Comparison of ENCODE assay signal across 8 cellular contexts in the genomic region with DNA sequence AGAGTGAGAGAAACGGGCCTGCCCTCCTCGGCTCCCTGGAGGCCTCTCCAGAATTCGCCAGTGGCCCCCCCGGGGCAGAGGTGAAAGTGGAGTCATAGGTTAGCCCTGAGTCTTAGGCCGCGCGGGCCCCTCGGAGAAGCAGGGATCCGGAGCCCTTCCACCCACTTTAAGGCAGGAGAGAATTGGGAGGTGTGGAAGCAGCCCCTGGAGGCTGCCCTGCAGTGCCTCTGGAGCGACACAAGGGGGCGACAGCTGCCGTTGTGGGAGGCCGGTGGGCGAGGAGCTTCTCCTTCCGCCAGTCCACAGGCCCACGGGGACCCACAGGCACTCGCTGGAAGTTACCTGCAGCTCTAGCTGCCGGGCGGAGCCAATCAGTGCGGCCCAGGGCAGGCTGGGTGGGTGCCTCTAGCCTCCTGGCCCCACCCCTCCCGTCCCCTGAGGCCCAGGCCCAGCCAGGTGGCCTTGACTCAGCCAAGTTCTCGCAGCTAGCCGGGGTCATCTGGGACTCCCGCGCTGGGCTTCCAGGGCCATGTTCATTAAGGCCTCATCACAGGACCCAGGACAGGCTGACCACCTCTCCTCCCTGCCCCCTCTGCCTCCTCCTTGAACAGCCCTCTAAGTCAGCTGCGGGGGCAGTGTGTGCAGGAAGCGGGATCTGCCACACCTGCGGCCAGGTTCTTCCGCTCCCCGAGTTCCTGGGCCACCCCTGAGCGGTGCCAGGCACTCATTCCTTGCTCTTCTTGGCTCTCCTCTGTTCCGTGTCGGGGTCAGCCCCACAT. TPM values are rescaled to one million over a fixed set of nuclear protein-coding genes. Genes with fewer than 3 reads are reported as not detected.
DNase-seq lines count a peak whose midpoint lies in the region; ATAC-seq and TF ChIP-seq lines count a peak whose summit lies in the region.

No MANE protein-coding gene starts in this region.

- peak; percentile 93 for TF ChIP-seq CTCF in CD8-positive, alpha-beta T cell (IDR thresholded peaks at IDR 0.05)
- TF ChIP-seq CTCF in endodermal cell (conservative IDR thresholded peaks at IDR 0.05): peak; percentile 98
- TF ChIP-seq CTCF in neural cell (IDR thresholded peaks at IDR 0.05; ENCODE audit: poor library complexity, severe bottlenecking): peak; percentile 50
- TF ChIP-seq CTCF in thoracic aorta (IDR thresholded peaks at IDR 0.05): peak; percentile 70

- H4K20me1 ChIP-seq in neural cell (ENCODE audit: insufficient read depth): no peaks in the 10 kb centered on the region

- no peaks in the 10 kb centered on the region for H3F3A ChIP-seq in neural cell (ENCODE audit: insufficient read depth, low read length, poor library complexity, severe bottlenecking)

- peak; percentile 20 for TF ChIP-seq RAD21 in neural cell (conservative IDR thresholded peaks at IDR 0.05)

- CTCF ChIA-PET in CD8-positive, alpha-beta T cell (lab: Charles Lee): interaction anchor here (0.7 to 16.0 kb wide), 20 partner anchors 11 to 1186 kb away, joined by 3 to 412 read pairs (median 6); no protein-coding TSS in a partner anchor

- ATAC-seq in CD8-positive, alpha-beta T cell: peak; percentile 65
- ATAC-seq in thoracic aorta (ENCODE audit: insufficient number of reproducible peaks, low FRiP score, low read depth) (no peak), HG03159 (IDR thresholded peaks at IDR 0.05; ENCODE audit: unreplicated experiment) (no peak), HG03521 (IDR thresholded peaks at IDR 0.05; ENCODE audit: unreplicated experiment) (no peak)

- peak overlapping the region; percentile 27 for H3K27ac ChIP-seq in CD8-positive, alpha-beta T cell (ENCODE audit: low read depth, low read length)
- no peak overlapping the region for H3K27ac ChIP-seq in endodermal cell (ENCODE audit: low read depth, low read length)
- no peak overlapping the region for H3K27ac ChIP-seq in neural cell (ENCODE audit: low read length)
- no peak overlapping the region for H3K27ac ChIP-seq in thoracic aorta

- H3K4me3 ChIP-seq in CD8-positive, alpha-beta T cell (ENCODE audit: low read depth, low read length): peak overlapping the region; percentile 66
- H3K4me3 ChIP-seq in endodermal cell (ENCODE audit: low read length) (no peak overlapping the region), neural cell (ENCODE audit: low read length) (no peak overlapping the region), thoracic aorta (no peak overlapping the region)

- peak overlapping the region; percentile 84 for H3K4me3 Mint-ChIP-seq in CD8-positive, alpha-beta T cell
- no peak overlapping the region for H3K4me3 Mint-ChIP-seq in endodermal cell

- POLR2A ChIA-PET in CD8-positive, alpha-beta T cell (lab: Charles Lee): interaction anchor here (1.1 to 6.7 kb wide), 7 partner anchors 9 to 505 kb away, joined by 3 to 47 read pairs (median 5); a partner anchor contains a TSS

- H3K27ac Mint-ChIP-seq in CD8-positive, alpha-beta T cell: peak overlapping the region; percentile 92
- peak overlapping the region; percentile 75 for H3K27ac Mint-ChIP-seq in endodermal cell

- intact Hi-C loops in CD8-positive, alpha-beta T cell (cut with DNase I, micrococcal nuclease): loop anchor here (1.0 to 10.0 kb wide), 6 partner anchors 9 to 583 kb away; a partner anchor contains a TSS

- DNase-seq in CD8-positive, alpha-beta T cell: peak; percentile 62 to 91 (median 76)
- DNase-seq in MV-4-11 (lab: John Stamatoyannopoulos, UW): peak; percentile 14
- peak; percentile 69 for DNase-seq in activated CD8-positive, alpha-beta memory T cell treated with anti-CD3 and anti-CD28 coated beads, Interleukin-2, amount 50 U/mL, for 1 hour (ENCODE audit: extremely low read depth)
- peak; percentile 92 for DNase-seq in endodermal cell
- DNase-seq in thoracic aorta (ENCODE audit: low spot score): no peak

- no peaks in the 10 kb centered on the region for H3K36me3 ChIP-seq in CD8-positive, alpha-beta T cell (ENCODE audit: insufficient read depth, low read length)
- H3K36me3 ChIP-seq in endodermal cell (ENCODE audit: control insufficient read depth, insufficient read depth, low read length): no peaks in the 10 kb centered on the region
- H3K36me3 ChIP-seq in neural cell (ENCODE audit: insufficient read depth, low read length): no peaks in the 10 kb centered on the region
- H3K36me3 ChIP-seq in thoracic aorta: no peaks in the 10 kb centered on the region

- H3K9me3 Mint-ChIP-seq in CD8-positive, alpha-beta T cell: no peaks in the 10 kb centered on the region
- H3K9me3 Mint-ChIP-seq in endodermal cell: no peaks in the 10 kb centered on the region

- H3K4me1 Mint-ChIP-seq in CD8-positive, alpha-beta T cell (ENCODE audit: low read depth): peaks cover 77% of the 10 kb centered on the region
- H3K4me1 Mint-ChIP-seq in endodermal cell: peaks cover 47% of the 10 kb centered on the region

- no peaks in the 10 kb centered on the region for H3K9me3 ChIP-seq in CD8-positive, alpha-beta T cell (ENCODE audit: low read length)
- H3K9me3 ChIP-seq in endodermal cell (ENCODE audit: control insufficient read depth, low read length) (no peaks in the 10 kb centered on the region), neural cell (ENCODE audit: low read length) (no peaks in the 10 kb centered on the region), thoracic aorta (no peaks in the 10 kb centered on the region)

- no peaks in the 10 kb centered on the region for H3K9me2 ChIP-seq in neural cell (ENCODE audit: insufficient read depth, low read length)

- H3K79me2 ChIP-seq in neural cell (replicated peaks; ENCODE audit: insufficient read depth, low read length): peaks cover 22% of the 10 kb centered on the region

- no peak overlapping the region for H3K4me2 ChIP-seq in neural cell (ENCODE audit: low read length)

- no peak for TF ChIP-seq EP300 in neural cell (conservative IDR thresholded peaks at IDR 0.05; ENCODE audit: poor library complexity, severe bottlenecking)

- no peak overlapping the region for H2AFZ ChIP-seq in neural cell (ENCODE audit: low read depth, low read length)

- H3K36me3 Mint-ChIP-seq in CD8-positive, alpha-beta T cell: peaks cover 37% of the 10 kb centered on the region
- H3K36me3 Mint-ChIP-seq in endodermal cell (ENCODE audit: low read depth): peaks cover 4% of the 10 kb centered on the region

- no peaks in the 10 kb centered on the region for H3K27me3 ChIP-seq in CD8-positive, alpha-beta T cell (ENCODE audit: insufficient read depth, low read length)
- H3K27me3 ChIP-seq in endodermal cell (ENCODE audit: control insufficient read depth, insufficient read depth, low read length, poor library complexity, severe bottlenecking) (no peaks in the 10 kb centered on the region), neural cell (ENCODE audit: insufficient read depth, low read depth, low read length) (no peaks in the 10 kb centered on the region), thoracic aorta (replicated peaks; ENCODE audit: insufficient read depth) (no peaks in the 10 kb centered on the region)

- H3K9ac ChIP-seq in endodermal cell (ENCODE audit: extremely low read depth, low read length, poor library complexity, severe bottlenecking) (no peak overlapping the region), neural cell (ENCODE audit: low read length) (no peak overlapping the region)

- WGBS in endodermal cell (ENCODE audit: insufficient coverage in 1 of 2, insufficient read length in 1 of 2), 2 experiments: 63 to 71% methylated on average over 22 to 33 of the region's 33 CpGs

- no peaks in the 10 kb centered on the region for H3K27me3 Mint-ChIP-seq in CD8-positive, alpha-beta T cell (ENCODE audit: low read depth)
- no peaks in the 10 kb centered on the region for H3K27me3 Mint-ChIP-seq in endodermal cell (ENCODE audit: insufficient read depth)

- H3K4me1 ChIP-seq in CD8-positive, alpha-beta T cell (ENCODE audit: insufficient read depth, low read length): peaks cover 79% of the 10 kb centered on the region
- H3K4me1 ChIP-seq in endodermal cell (ENCODE audit: control insufficient read depth, insufficient read depth, low read length) (peaks cover 10% of the 10 kb centered on the region), thoracic aorta (ENCODE audit: control insufficient read depth in 1 of 2, low read depth in 2 of 2) (peaks cover 13 to 14% of the 10 kb centered on the region in 2 donors)

TF ChIP-seq in neural cell, 6 proteins besides CTCF, POLR2A, EP300 and RAD21:
- TF ChIP-seq TAF1 (IDR thresholded peaks at IDR 0.05; ENCODE audit: low read depth) (no peak), MXI1 (conservative IDR thresholded peaks at IDR 0.05; ENCODE audit: poor library complexity, severe bottlenecking) (no peak)

RNA-seq across cellular contexts. Expression of a gene that starts 5.0 kb away (rescaled TPM):
- total RNA-seq in CD8-positive, alpha-beta T cell: 100 to 1,000 TPM; 131 to 135 TPM
- total RNA-seq in endodermal cell (10 to 100 TPM; 49.6 to 57.3 TPM), thoracic aorta (10 to 100 TPM; 40.6 to 68.2 TPM)
- 40.7 TPM for polyA plus RNA-seq in endodermal cell (2013, experiment 1 of 2)
- polyA plus RNA-seq in endodermal cell (2013, experiment 2 of 2): 38.7 TPM
- 55.7 and 91.0 TPM in 2 replicates for polyA plus RNA-seq in neural cell
- 62.5 and 66.7 TPM in 2 replicates for polyA minus RNA-seq in neural cell

RNA-seq across cellular contexts. Expression of a gene that starts 29.2 kb away (rescaled TPM):
- total RNA-seq in CD8-positive, alpha-beta T cell: 1 to 10 TPM; 3.6 TPM
- total RNA-seq in endodermal cell: 1,000 to 10,000 TPM in 1 of 2 donors, 100 to 1,000 TPM in 1; 644 to 1,502 TPM
- polyA plus RNA-seq in endodermal cell (2013, experiment 1 of 2): 1,103 TPM
- 1,014 TPM for polyA plus RNA-seq in endodermal cell (2013, experiment 2 of 2)
- 90.3 and 120 TPM in 2 replicates for polyA plus RNA-seq in neural cell
- 34.3 and 38.1 TPM in 2 replicates for polyA minus RNA-seq in neural cell
- total RNA-seq in thoracic aorta: 10 to 100 TPM; 13.5 to 21.0 TPM

RNA-seq across cellular contexts. Expression of a gene that starts 39.3 kb away (rescaled TPM):
- 1 to 10 TPM; 2.9 to 4.1 TPM for total RNA-seq in CD8-positive, alpha-beta T cell
- total RNA-seq in endodermal cell: under 1 TPM in 1 of 2 donors, not detected in 1; 0.46 TPM
- polyA plus RNA-seq in endodermal cell (2013, experiment 1 of 2): 0.28 TPM
- 0.25 TPM for polyA plus RNA-seq in endodermal cell (2013, experiment 2 of 2)
- polyA plus RNA-seq in neural cell: 8.2 and 11.6 TPM in 2 replicates
- 18.4 and 24.1 TPM in 2 replicates for polyA minus RNA-seq in neural cell
- 1 to 10 TPM in 1 of 2 donors, not detected in 1; 1.8 TPM for total RNA-seq in thoracic aorta

Comparison
In these comparisons a context has a peak if more than half of its experiments do, and no peak if none do; other contexts are left out.
1. RNA of a gene that starts 29.2 kb away (total RNA-seq): 644 to 1,502 TPM in endodermal cell; 13.5 to 21.0 TPM in thoracic aorta and 3.6 TPM in CD8-positive, alpha-beta T cell; every median in the first group is over 10 times any median in the second.
2. Peak in every context shown above with its lines, with median percentiles within 50 percentile points of each other: CTCF ChIP-seq.